24 cellular contexts compared by ENCODE assay signal in the genomic region with DNA sequence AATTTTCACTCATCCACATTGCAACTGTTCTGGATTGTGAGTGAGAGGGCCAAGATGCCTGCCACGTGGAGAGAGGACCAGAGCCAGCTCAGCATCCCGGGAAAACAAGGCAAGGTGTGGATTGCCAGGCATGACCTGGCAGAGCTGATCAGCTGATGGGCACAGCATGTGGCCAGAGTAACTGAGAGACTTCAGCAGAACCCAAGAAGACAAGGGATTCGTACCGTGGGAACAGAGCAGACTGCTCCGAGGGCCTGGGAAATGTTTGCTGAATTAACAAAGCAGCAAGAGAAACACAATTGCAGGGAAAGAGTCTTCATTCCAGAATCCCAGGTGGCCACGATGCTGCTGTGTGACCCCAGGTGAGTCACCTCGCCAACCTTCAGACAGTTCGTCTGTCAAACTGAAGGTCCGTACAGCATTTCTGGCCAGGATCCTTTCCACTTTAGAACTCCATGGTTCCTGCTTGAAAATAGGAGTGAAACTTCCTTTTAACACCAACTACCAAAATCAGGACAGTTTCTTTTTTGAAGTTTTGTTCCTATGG. TPM values are rescaled to one million over a fixed set of nuclear protein-coding genes. Genes with fewer than 3 reads are reported as not detected.
DNase-seq lines count a peak whose midpoint lies in the region; ATAC-seq and TF ChIP-seq lines count a peak whose summit lies in the region.
"Had no signal": no experiment of that assay in that cellular context is flagged by ENCODE, and none has a peak within 500 bp of the region (broad histone marks: within the 10 kb centered on the region; RNA-seq: fewer than 3 reads in every experiment).

No MANE protein-coding gene starts in this region.

- no peak overlapping the region for H3K27ac ChIP-seq in CD4-positive, CD25-positive, alpha-beta regulatory T cell (ENCODE audit: insufficient read depth, low read length, poor library complexity, severe bottlenecking)
- H3K27ac ChIP-seq in neural progenitor cell: no peak overlapping the region
- H3K27ac ChIP-seq: KMS-11, PC-9, SJCRH30 had no signal

- peaks cover 3% of the 10 kb centered on the region for H3K36me3 Mint-ChIP-seq in CD4-positive, CD25-positive, alpha-beta regulatory T cell
- no peaks in the 10 kb centered on the region for H3K36me3 Mint-ChIP-seq in neural progenitor cell

- H3F3A ChIP-seq in neural progenitor cell (ENCODE audit: low read depth): peaks cover 10% of the 10 kb centered on the region

- TF ChIP-seq CTCF in neural progenitor cell (IDR thresholded peaks at IDR 0.05): no peak

- H3K9me3 Mint-ChIP-seq in CD4-positive, CD25-positive, alpha-beta regulatory T cell: no peaks in the 10 kb centered on the region
- H3K9me3 Mint-ChIP-seq in neural progenitor cell: no peaks in the 10 kb centered on the region

- H3K27me3 Mint-ChIP-seq in CD4-positive, CD25-positive, alpha-beta regulatory T cell: peaks cover 20% of the 10 kb centered on the region
- peaks cover 14% of the 10 kb centered on the region for H3K27me3 Mint-ChIP-seq in neural progenitor cell (ENCODE audit: insufficient read depth, low read depth)

- no peaks in the 10 kb centered on the region for H3K27me3 ChIP-seq in CD4-positive, CD25-positive, alpha-beta regulatory T cell (ENCODE audit: control insufficient read depth, insufficient read depth, low read length)
- H3K27me3 ChIP-seq in neural progenitor cell: no peaks in the 10 kb centered on the region
- H3K27me3 ChIP-seq: SJCRH30 had no signal

- intact Hi-C loops in sciatic nerve (cut with DNase I): no loop called here

- no peaks in the 10 kb centered on the region for H3K4me1 ChIP-seq in CD4-positive, CD25-positive, alpha-beta regulatory T cell (ENCODE audit: control insufficient read depth, insufficient read depth, low read length, poor library complexity, severe bottlenecking)
- peaks cover 16% of the 10 kb centered on the region for H3K4me1 ChIP-seq in neural progenitor cell

- DNase-seq in CD4-positive, CD25-positive, alpha-beta regulatory T cell: no peak
- DNase-seq in astrocyte of the hippocampus (ENCODE audit: low read depth, low spot score) (peak; percentile 10), neural progenitor cell (ENCODE audit: low spot score) (peak; percentile 42), sciatic nerve (ENCODE audit: low spot score) (peak; percentile 53), NCI-H146 treated with DMSO at 0.1 percent for 48 hours (lab: John Stamatoyannopoulos, UW; ENCODE audit: unreplicated experiment) (no peak), NCI-H748 treated with DMSO at 0.1 percent for 48 hours (lab: John Stamatoyannopoulos, UW) (no peak)
- DNase-seq: 8988T, ACHN, DMS153, DND-41, GOT3, HCEC 1CT, IMR-90, MM.1S, NCI-H1048, NCI-H1417 treated with DMSO at 0.1 percent for 48 hours, NCI-H187 treated with DMSO at 0.1 percent for 48 hours, NCI-H446 treated with DMSO at 0.1 percent for 48 hours, NCI-H526, PC-9, SJCRH30 had no signal

- peak overlapping the region in 2 of 3 donors; percentile 22 to 32 for H3K27ac Mint-ChIP-seq in CD4-positive, CD25-positive, alpha-beta regulatory T cell
- H3K27ac Mint-ChIP-seq in neural progenitor cell: peak overlapping the region; percentile 6

- H3K9me3 ChIP-seq in CD4-positive, CD25-positive, alpha-beta regulatory T cell (ENCODE audit: control insufficient read depth in 2 of 2, low read length in 2 of 2): no peaks in the 10 kb centered on the region
- no peaks in the 10 kb centered on the region for H3K9me3 ChIP-seq in neural progenitor cell (ENCODE audit: low read depth)
- H3K9me3 ChIP-seq: SJCRH30 had no signal

- no peak overlapping the region for H2AFZ ChIP-seq in neural progenitor cell (replicated peaks)
- H2AFZ ChIP-seq: PC-9 had no signal

- no peak overlapping the region for H3K4me3 Mint-ChIP-seq in CD4-positive, CD25-positive, alpha-beta regulatory T cell
- H3K4me3 Mint-ChIP-seq in neural progenitor cell: peak overlapping the region; percentile 27

- no peak overlapping the region for H3K4me3 ChIP-seq in CD4-positive, CD25-positive, alpha-beta regulatory T cell (ENCODE audit: low read depth, low read length)
- no peak overlapping the region for H3K4me3 ChIP-seq in neural progenitor cell
- H3K4me3 ChIP-seq: PC-9, SJCRH30 had no signal

- H3K4me1 Mint-ChIP-seq in CD4-positive, CD25-positive, alpha-beta regulatory T cell: peaks cover 0 to 10% (median 3%) of the 10 kb centered on the region in 4 donors
- peaks cover 58% of the 10 kb centered on the region for H3K4me1 Mint-ChIP-seq in neural progenitor cell

- no peak overlapping the region for H3K4me2 ChIP-seq in neural progenitor cell
- H3K4me2 ChIP-seq: KMS-11, PC-9 had no signal

- H3K9ac ChIP-seq in neural progenitor cell: no peak overlapping the region
- H3K9ac ChIP-seq: KMS-11 had no signal

- H4K20me1 ChIP-seq in neural progenitor cell (ENCODE audit: low read depth): no peaks in the 10 kb centered on the region

- ATAC-seq in CD4-positive, CD25-positive, alpha-beta regulatory T cell (ENCODE audit: low read depth in 2 of 2): no peak
- ATAC-seq in sciatic nerve: no peak
- no peak for ATAC-seq in GM18520 (IDR thresholded peaks at IDR 0.05; ENCODE audit: unreplicated experiment)
- ATAC-seq: Right ventricle myocardium inferior had no signal

- H3K79me2 ChIP-seq in neural progenitor cell (ENCODE audit: low read depth): no peaks in the 10 kb centered on the region

- no peaks in the 10 kb centered on the region for H3K36me3 ChIP-seq in CD4-positive, CD25-positive, alpha-beta regulatory T cell (ENCODE audit: control insufficient read depth, insufficient read depth, low read length)
- H3K36me3 ChIP-seq in neural progenitor cell: no peaks in the 10 kb centered on the region
- H3K36me3 ChIP-seq: SJCRH30 had no signal

RNA-seq across cellular contexts. Expression of a gene that starts 26.3 kb away (rescaled TPM):
- total RNA-seq in CD4-positive, CD25-positive, alpha-beta regulatory T cell: 3.8 TPM
- 1 to 10 TPM; 3.9 to 9.6 (median 6.3) TPM for polyA plus RNA-seq in CD4-positive, CD25-positive, alpha-beta regulatory T cell
- not detected in 2 replicates for total RNA-seq in neural progenitor cell (ENCODE audit: low replicate concordance)
- 1.1 TPM for total RNA-seq in sciatic nerve
- total RNA-seq: IMR-90, PC-9, SJCRH30 had no signal

Comparison
In these comparisons a context has a peak if more than half of its experiments do, and no peak if none do; other contexts are left out.
1. DNase-seq: peak in astrocyte of the hippocampus (single experiment), neural progenitor cell (single experiment) and sciatic nerve (single experiment); none in CD4-positive, CD25-positive, alpha-beta regulatory T cell (0 of 3), NCI-H146 treated with DMSO at 0.1 percent for 48 hours (single experiment) and NCI-H748 treated with DMSO at 0.1 percent for 48 hours (single experiment).